Comparison of ENCODE assay signal across 27 cellular contexts in genomic region chr11:121513807-121514206, GRCh38.
DNase-seq lines count a peak whose midpoint lies in the region; TF ChIP-seq lines count a peak whose summit lies in the region.
"Had no signal": no experiment of that assay in that cellular context is flagged by ENCODE, and none has a peak within 500 bp of the region (broad histone marks: within the 10 kb centered on the region; RNA-seq: fewer than 3 reads in every experiment).

No MANE protein-coding gene starts in this region.

- peaks cover 42% of the 10 kb centered on the region for H3K4me1 Mint-ChIP-seq in activated CD4-positive, alpha-beta T cell treated with anti-CD3 and anti-CD28 coated beads, Interleukin-2, amount 10 ng/mL, durations not matched to agents 24 days and 14 days
- H3K4me1 Mint-ChIP-seq in osteocyte (ENCODE audit: unreplicated experiment): no peaks in the 10 kb centered on the region

- no peak for TF ChIP-seq CTCF in osteocyte (IDR thresholded peaks at IDR 0.05)
- TF ChIP-seq CTCF in mammary epithelial cell (conservative IDR thresholded peaks at IDR 0.05 in 1 of 2, IDR thresholded peaks at IDR 0.05 in 1 of 2; ENCODE audit: extremely low read depth in 1 of 2, insufficient read depth in 1 of 2, low read depth in 1 of 2, low read length in 2 of 2): no peak

- no peak overlapping the region for H3K4me3 Mint-ChIP-seq in activated CD4-positive, alpha-beta T cell treated with anti-CD3 and anti-CD28 coated beads, Interleukin-2, amount 10 ng/mL, durations not matched to agents 24 days and 14 days
- no peak overlapping the region for H3K4me3 Mint-ChIP-seq in osteocyte (ENCODE audit: unreplicated experiment)
- H3K4me3 Mint-ChIP-seq: activated CD4-positive, alpha-beta T cell treated with anti-CD3 and anti-CD28 coated beads for 36 hours; activated CD8-positive, alpha-beta memory T cell treated with anti-CD3 and anti-CD28 coated beads, Interleukin-2, amount 10 ng/mL, durations not matched to agents 7 days and 5 days; activated naive CD4-positive, alpha-beta T cell treated with anti-CD3 and anti-CD28 coated beads for 36 hours had no signal

- no peak overlapping the region for H2AFZ ChIP-seq in mammary epithelial cell (ENCODE audit: low read depth, low read length)

- H3K27me3 ChIP-seq in mammary epithelial cell (ENCODE audit: insufficient read depth, low read length): no peaks in the 10 kb centered on the region
- H3K27me3 ChIP-seq: ascending aorta, cardiac muscle cell, esophagus squamous epithelium, SJSA1, tibial nerve had no signal

- no peaks in the 10 kb centered on the region for H3K9me3 Mint-ChIP-seq in activated CD4-positive, alpha-beta T cell treated with anti-CD3 and anti-CD28 coated beads, Interleukin-2, amount 10 ng/mL, durations not matched to agents 24 days and 14 days
- H3K9me3 Mint-ChIP-seq in osteocyte (ENCODE audit: unreplicated experiment): no peaks in the 10 kb centered on the region
- H3K9me3 Mint-ChIP-seq: activated naive CD4-positive, alpha-beta T cell treated with anti-CD3 and anti-CD28 coated beads for 36 hours; stimulated activated naive CD8-positive, alpha-beta T cell treated with anti-CD3 and anti-CD28 coated beads, Interleukin-15, amount 100 ng/mL, for 72 hours had no signal

- no peak overlapping the region for H3K27ac Mint-ChIP-seq in activated CD4-positive, alpha-beta T cell treated with anti-CD3 and anti-CD28 coated beads, Interleukin-2, amount 10 ng/mL, durations not matched to agents 24 days and 14 days
- no peak overlapping the region for H3K27ac Mint-ChIP-seq in osteocyte (ENCODE audit: unreplicated experiment)

- H3K79me2 ChIP-seq in mammary epithelial cell (ENCODE audit: insufficient read depth, low read length): no peaks in the 10 kb centered on the region

- no peaks in the 10 kb centered on the region for H3K4me1 ChIP-seq in mammary epithelial cell (ENCODE audit: insufficient read depth, low read length)
- H3K4me1 ChIP-seq: esophagus squamous epithelium, HAP-1, SJSA1, tibial nerve had no signal

- H3K36me3 ChIP-seq in mammary epithelial cell (ENCODE audit: insufficient read depth, low read length): no peaks in the 10 kb centered on the region
- H3K36me3 ChIP-seq: cardiac muscle cell, HAP-1, SJSA1, tibial nerve had no signal

- H3K4me3 ChIP-seq in mammary epithelial cell (replicated peaks in 1 of 3; ENCODE audit: insufficient read depth in 1 of 3, low read depth in 2 of 3, low read length in 3 of 3): no peak overlapping the region
- H3K4me3 ChIP-seq: ascending aorta, cardiac muscle cell, esophagus squamous epithelium, HAP-1, SJSA1, skin epidermis, tibial nerve had no signal

- intact Hi-C loops in activated CD4-positive, alpha-beta T cell treated with anti-CD3 and anti-CD28 coated beads, Interleukin-2, amount 10 ng/mL, durations not matched to agents 24 days and 14 days (cut with micrococcal nuclease): no loop called here
- intact Hi-C loops in mammary epithelial cell (cut with micrococcal nuclease): no loop called here

- H3K36me3 Mint-ChIP-seq in activated CD4-positive, alpha-beta T cell treated with anti-CD3 and anti-CD28 coated beads, Interleukin-2, amount 10 ng/mL, durations not matched to agents 24 days and 14 days (ENCODE audit: low read depth): peaks cover 73% of the 10 kb centered on the region
- H3K36me3 Mint-ChIP-seq in osteocyte (ENCODE audit: unreplicated experiment): no peaks in the 10 kb centered on the region

- no peak overlapping the region for H3K27ac ChIP-seq in mammary epithelial cell (ENCODE audit: insufficient read depth, low read depth, low read length)
- H3K27ac ChIP-seq: cardiac muscle cell, esophagus squamous epithelium, SJSA1, skin epidermis, tibial nerve had no signal

- no peak overlapping the region for H3K4me2 ChIP-seq in mammary epithelial cell (ENCODE audit: insufficient read depth, low read depth, low read length)

- no peaks in the 10 kb centered on the region for H3K27me3 Mint-ChIP-seq in activated CD4-positive, alpha-beta T cell treated with anti-CD3 and anti-CD28 coated beads, Interleukin-2, amount 10 ng/mL, durations not matched to agents 24 days and 14 days
- H3K27me3 Mint-ChIP-seq in osteocyte (ENCODE audit: unreplicated experiment): peaks cover 5% of the 10 kb centered on the region
- H3K27me3 Mint-ChIP-seq: activated CD4-positive, alpha-beta T cell treated with anti-CD3 and anti-CD28 coated beads for 36 hours; activated CD8-positive, alpha-beta memory T cell treated with anti-CD3 and anti-CD28 coated beads, Interleukin-2, amount 10 ng/mL, durations not matched to agents 7 days and 5 days; stimulated activated naive CD8-positive, alpha-beta T cell treated with anti-CD3 and anti-CD28 coated beads, Interleukin-15, amount 100 ng/mL, for 72 hours had no signal

- CTCF ChIA-PET in mammary epithelial cell (lab: Charles Lee; ENCODE audit: low non-redundant PET): no interaction called here

- whole genome bisulfite sequencing in mammary epithelial cell (ENCODE audit: low coverage, missing lambda C conversion rate): 73% methylated on average over 10 of the region's 11 CpGs

- no peaks in the 10 kb centered on the region for H4K20me1 ChIP-seq in mammary epithelial cell (ENCODE audit: insufficient read depth, low read length)

- H3K9ac ChIP-seq in mammary epithelial cell (ENCODE audit: insufficient read depth, low read length): no peak overlapping the region

- in situ Hi-C loops in mammary epithelial cell (cut with MboI; ENCODE audit: low sequenced_read_pairs in 2 of 2): no loop called here

- H3K9me3 ChIP-seq in mammary epithelial cell (replicated peaks; ENCODE audit: insufficient read depth, low read length): no peaks in the 10 kb centered on the region
- H3K9me3 ChIP-seq: ascending aorta, esophagus squamous epithelium, HAP-1, SJSA1, tibial nerve had no signal

- dilution Hi-C loops in mammary epithelial cell (cut with HindIII; ENCODE audit: low sequenced_read_pairs): no loop called here

- DNase-seq in activated CD4-positive, alpha-beta T cell treated with anti-CD3 and anti-CD28 coated beads, Interleukin-2, amount 10 ng/mL, durations not matched to agents 24 days and 14 days: peak; percentile 32
- no peak for DNase-seq in activated CD4-positive, alpha-beta T cell treated with anti-CD3 and anti-CD28 coated beads, Interleukin-2, amount 50 U/mL, for 1 hour
- peak; percentile 36 for DNase-seq in NCI-H2029 (lab: John Stamatoyannopoulos, UW)
- peak; percentile 64 for DNase-seq in cerebellum (ENCODE audit: low spot score)
- peak; percentile 38 for DNase-seq in osteocyte (ENCODE audit: extremely low spot score, unreplicated experiment)
- DNase-seq in SIG-M5 (lab: John Stamatoyannopoulos, UW): no peak
- no peak for DNase-seq in mammary epithelial cell
- no peak for DNase-seq in NCI-H2107 treated with DMSO at 0.1 percent for 48 hours (lab: John Stamatoyannopoulos, UW; ENCODE audit: unreplicated experiment)
- DNase-seq: 8988T; activated CD4-positive, alpha-beta T cell treated with anti-CD3 and anti-CD28 coated beads for 36 hours; activated CD8-positive, alpha-beta memory T cell treated with anti-CD3 and anti-CD28 coated beads, Interleukin-2, amount 10 ng/mL, durations not matched to agents 7 days and 5 days; activated naive CD4-positive, alpha-beta T cell treated with anti-CD3 and anti-CD28 coated beads for 36 hours; dermis blood vessel endothelial cell; esophagus squamous epithelium; left colon; mesenchymal stem cell; NCI-H1092 treated with DMSO at 0.1 percent for 48 hours; NCI-H524 treated with DMSO at 0.1 percent for 48 hours; occipital lobe; T-helper 1 cell had no signal

- no TSS peak for BruUV-seq in mammary epithelial cell (replicated peaks; lab: Mats Ljungman, UMichigan)

Comparison
In these comparisons a context has a peak if more than half of its experiments do, and no peak if none do; other contexts are left out.
1. DNase-seq: peak in activated CD4-positive, alpha-beta T cell treated with anti-CD3 and anti-CD28 coated beads, Interleukin-2, amount 10 ng/mL, durations not matched to agents 24 days and 14 days (single experiment), NCI-H2029 (single experiment), cerebellum (single experiment) and osteocyte (single experiment); none in activated CD4-positive, alpha-beta T cell treated with anti-CD3 and anti-CD28 coated beads, Interleukin-2, amount 50 U/mL, for 1 hour (single experiment), SIG-M5 (single experiment), mammary epithelial cell (single experiment) and NCI-H2107 treated with DMSO at 0.1 percent for 48 hours (single experiment).